In genomic region chr9:114085404-114085803, GRCh38 we compare ENCODE assay signal across 26 cellular contexts. TPM values are rescaled to one million over a fixed set of nuclear protein-coding genes. Genes with fewer than 3 reads are reported as not detected.
DNase-seq lines count a peak whose midpoint lies in the region; ATAC-seq, FAIRE-seq and TF ChIP-seq lines count a peak whose summit lies in the region.
"Had no signal": no experiment of that assay in that cellular context is flagged by ENCODE, and none has a peak within 500 bp of the region (broad histone marks: within the 10 kb centered on the region; RNA-seq: fewer than 3 reads in every experiment).

No MANE protein-coding gene starts in this region.

- H3K9ac ChIP-seq in kidney (ENCODE audit: low read length in 2 of 2), result no peak overlapping the region
- H3K9ac ChIP-seq: BLaER1 treated with 17β-estradiol and CSF1 and Interleukin-3, amounts not matched to agents 10 nM and 100 nM; GM23248; KMS-11 had no signal

- FAIRE-seq in kidney (lab: Jason Lieb, UNC), result no peak
- FAIRE-seq: G401.6, GM12892 had no signal

- TF ChIP-seq CTCF in CD14-positive monocyte (IDR thresholded peaks at IDR 0.05) (no peak), RWPE2 (IDR thresholded peaks at IDR 0.05; ENCODE audit: poor library complexity, severe bottlenecking) (no peak), kidney (IDR thresholded peaks at IDR 0.05; ENCODE audit: borderline replicate concordance, extremely low read depth, insufficient read depth) (no peak), type B pancreatic cell (conservative IDR thresholded peaks at IDR 0.05) (no peak)

- DNase-seq in CD14-positive monocyte (ENCODE audit: low spot score) (peak; percentile 24), RWPE2 (ENCODE audit: low spot score) (peak; percentile 41), kidney (peak; percentile 51), type B pancreatic cell (ENCODE audit: extremely low spot score, unreplicated experiment) (peak; percentile 52), NCI-H748 treated with DMSO at 0.1 percent for 48 hours (lab: John Stamatoyannopoulos, UW) (no peak), NCI-H1048 (lab: John Stamatoyannopoulos, UW) (no peak), T-helper 17 cell (no peak)
- DNase-seq: ACHN; CD8-positive, alpha-beta memory T cell; GM23248; HCEC 1CT; IMR-90; NCI-H1417; NCI-H1694 treated with DMSO at 0.1 percent for 48 hours; NCI-H2081 treated with DMSO at 0.1 percent for 48 hours; NCI-H2171 treated with DMSO at 0.1 percent for 48 hours; NCI-H526; OCI-M1; SHP77 treated with DMSO at 0.1 percent for 48 hours had no signal

- intact Hi-C loops in CD14-positive monocyte (cut with micrococcal nuclease) (no loop called here), kidney (cut with DNase I) (loop anchor here (10.0 kb wide), 1 partner anchor 209 kb away; no protein-coding TSS in a partner anchor)

- H3K9me3 ChIP-seq in RWPE2 (ENCODE audit: severe bottlenecking), result no peaks in the 10 kb centered on the region
- H3K9me3 ChIP-seq in kidney (ENCODE audit: control insufficient read depth in 1 of 2, low read length in 2 of 2), result no peaks in the 10 kb centered on the region
- no peaks in the 10 kb centered on the region for H3K9me3 ChIP-seq in T-helper 17 cell (ENCODE audit: control insufficient read depth, low read length, poor library complexity, severe bottlenecking)

- H3K4me3 ChIP-seq in RWPE2 (ENCODE audit: severe bottlenecking), result no peak overlapping the region
- H3K4me3 ChIP-seq in kidney (ENCODE audit: low read length in 2 of 2), result no peak overlapping the region
- H3K4me3 ChIP-seq: BLaER1 treated with 17β-estradiol and CSF1 and Interleukin-3, amounts not matched to agents 10 nM and 100 nM; GM23248; SK-N-MC had no signal

- ATAC-seq in RWPE2 (ENCODE audit: low read depth) (no peak), T-helper 17 cell (no peak)

- H3K27me3 Mint-ChIP-seq in CD14-positive monocyte (ENCODE audit: low read depth in 3 of 3) (peaks cover 0 to 5% (median 4%) of the 10 kb centered on the region in 3 donors), type B pancreatic cell (peaks cover 13% of the 10 kb centered on the region), T-helper 17 cell (peaks cover 35% of the 10 kb centered on the region)

- no peaks in the 10 kb centered on the region for H3K27me3 ChIP-seq in RWPE2 (ENCODE audit: insufficient read depth, poor library complexity, severe bottlenecking)
- H3K27me3 ChIP-seq: BLaER1 treated with 17β-estradiol and CSF1 and Interleukin-3, amounts not matched to agents 10 nM and 100 nM had no signal

- no peaks in the 10 kb centered on the region for H3K4me1 ChIP-seq in RWPE2 (ENCODE audit: insufficient read depth, poor library complexity, severe bottlenecking)
- H3K4me1 ChIP-seq in kidney (ENCODE audit: control insufficient read depth in 1 of 2, insufficient read depth in 1 of 2, low read depth in 1 of 2, low read length in 2 of 2), result peaks cover 17 to 18% of the 10 kb centered on the region in 2 donors

- H3K27ac ChIP-seq in RWPE2 (ENCODE audit: poor library complexity, severe bottlenecking), result no peak overlapping the region
- H3K27ac ChIP-seq in kidney (ENCODE audit: low read depth in 2 of 2, low read length in 2 of 2), result no peak overlapping the region
- H3K27ac ChIP-seq: BLaER1 treated with 17β-estradiol and CSF1 and Interleukin-3, amounts not matched to agents 10 nM and 100 nM; GM23248; KMS-11; SK-N-MC had no signal

- peaks cover 0 to 7% (median 0%) of the 10 kb centered on the region in 7 donors for H3K9me3 Mint-ChIP-seq in CD14-positive monocyte
- no peaks in the 10 kb centered on the region for H3K9me3 Mint-ChIP-seq in type B pancreatic cell
- H3K9me3 Mint-ChIP-seq: CD8-positive, alpha-beta memory T cell had no signal

- no peaks in the 10 kb centered on the region for H3K36me3 Mint-ChIP-seq in CD14-positive monocyte
- H3K36me3 Mint-ChIP-seq in type B pancreatic cell, result no peaks in the 10 kb centered on the region
- H3K36me3 Mint-ChIP-seq in T-helper 17 cell (ENCODE audit: low read depth), result peaks cover 2% of the 10 kb centered on the region
- H3K36me3 Mint-ChIP-seq: CD8-positive, alpha-beta memory T cell had no signal

- H3K4me3 Mint-ChIP-seq in CD14-positive monocyte (no peak overlapping the region), type B pancreatic cell (no peak overlapping the region), T-helper 17 cell (no peak overlapping the region)
- H3K4me3 Mint-ChIP-seq: CD8-positive, alpha-beta memory T cell had no signal

- H3K36me3 ChIP-seq in RWPE2 (ENCODE audit: low read depth) (no peaks in the 10 kb centered on the region), kidney (ENCODE audit: control insufficient read depth in 1 of 2, insufficient read depth in 2 of 2, low read length in 2 of 2) (no peaks in the 10 kb centered on the region)

- H3K27ac Mint-ChIP-seq in CD14-positive monocyte, result no peak overlapping the region
- H3K27ac Mint-ChIP-seq in type B pancreatic cell, result no peak overlapping the region
- no peak overlapping the region for H3K27ac Mint-ChIP-seq in T-helper 17 cell
- H3K27ac Mint-ChIP-seq: CD8-positive, alpha-beta memory T cell had no signal

- H3K4me1 Mint-ChIP-seq in CD14-positive monocyte, result peaks cover 2% of the 10 kb centered on the region
- peaks cover 9% of the 10 kb centered on the region for H3K4me1 Mint-ChIP-seq in type B pancreatic cell (ENCODE audit: unreplicated experiment)
- peaks cover 2% of the 10 kb centered on the region for H3K4me1 Mint-ChIP-seq in T-helper 17 cell

RNA-seq across cellular contexts. Expression of gene AMBP, which starts 7.3 kb away (rescaled TPM):
- polyA plus RNA-seq in CD14-positive monocyte (not detected), kidney (ENCODE audit: insufficient read depth, low read depth, low replicate concordance) (43.5 TPM)
- total RNA-seq in kidney (5.3 TPM), type B pancreatic cell (ENCODE audit: low replicate concordance) (110 and 230 TPM in 2 replicates), T-helper 17 cell (not detected)
- total RNA-seq: CD8-positive, alpha-beta memory T cell; GM23248; IMR-90 had no signal
- polyA plus RNA-seq: CD8-positive, alpha-beta memory T cell; GM23248; IMR-90 had no signal

RNA-seq across cellular contexts. Expression of gene KIF12, which starts 13.7 kb away (rescaled TPM):
- polyA plus RNA-seq in CD14-positive monocyte (not detected), kidney (ENCODE audit: insufficient read depth, low read depth, low replicate concordance) (155 TPM)
- total RNA-seq in kidney (202 TPM), type B pancreatic cell (ENCODE audit: low replicate concordance) (33.2 and 35.9 TPM in 2 replicates), T-helper 17 cell (not detected)
- total RNA-seq: CD8-positive, alpha-beta memory T cell; Daoy; GM23248; HT1080; IMR-90 had no signal
- polyA plus RNA-seq: CD8-positive, alpha-beta memory T cell; GM23248; IMR-90 had no signal

Comparison
In these comparisons a context has a peak if more than half of its experiments do, and no peak if none do; other contexts are left out.
1. DNase-seq: peak in CD14-positive monocyte (single experiment), RWPE2 (single experiment), kidney (single experiment) and type B pancreatic cell (single experiment); none in NCI-H748 treated with DMSO at 0.1 percent for 48 hours (single experiment), NCI-H1048 (single experiment) and T-helper 17 cell (0 of 3).
2. RNA of gene AMBP, which starts 7.3 kb away (total RNA-seq): 110 to 230 TPM in type B pancreatic cell; 5.3 TPM in kidney (single experiment) and not detected in T-helper 17 cell; every median in the first group is over 10 times any median in the second.
3. RNA of gene KIF12, which starts 13.7 kb away (total RNA-seq): 202 TPM in kidney (single experiment) and 33.2 to 35.9 TPM in type B pancreatic cell; not detected in T-helper 17 cell; every median in the first group is over 10 times any median in the second.